ENCODE assay signal across 8 cellular contexts in genomic region chr7:99386584-99387238, GRCh38. TPM values are rescaled to one million over a fixed set of nuclear protein-coding genes. Genes with fewer than 3 reads are reported as not detected.
DNase-seq lines count a peak whose midpoint lies in the region; ATAC-seq and TF ChIP-seq lines count a peak whose summit lies in the region.

No MANE protein-coding gene starts in this region.

- intact Hi-C loops in esophagus squamous epithelium (cut with DNase I) = no loop called here
- intact Hi-C loops in body of pancreas (cut with DNase I) = no loop called here

- DNase-seq in AG08395 (ENCODE audit: low spot score) (peak; percentile 36), RPMI8226 (peak; percentile 55), erythroblast (lab: John Stamatoyannopoulos, UW) (peak; percentile 75 to 80), esophagus squamous epithelium (lab: John Stamatoyannopoulos, UW) (no peak), body of pancreas (no peak)

- WGBS in esophagus squamous epithelium, 2 donors = 87 to 93% methylated on average over 8 of the region's 9 CpGs
- 86 to 95% methylated on average over 5 to 9 of the region's 9 CpGs for WGBS in body of pancreas, 2 donors

- H3K36me3 ChIP-seq in esophagus squamous epithelium (peaks cover 11 to 64% (median 43%) of the 10 kb centered on the region in 3 donors), body of pancreas (replicated peaks in 1 of 2; ENCODE audit: insufficient read depth in 1 of 2, low read depth in 2 of 2) (peaks cover 0 to 2% of the 10 kb centered on the region in 2 donors)

- no peaks in the 10 kb centered on the region for H3K9me3 ChIP-seq in esophagus squamous epithelium
- H3K9me3 ChIP-seq in body of pancreas = no peaks in the 10 kb centered on the region

- H3K27ac ChIP-seq in esophagus squamous epithelium = no peak overlapping the region
- no peak overlapping the region for H3K27ac ChIP-seq in body of pancreas

- H3K27me3 ChIP-seq in esophagus squamous epithelium (no peaks in the 10 kb centered on the region), body of pancreas (no peaks in the 10 kb centered on the region)

- H3K4me3 ChIP-seq in esophagus squamous epithelium = no peak overlapping the region
- no peak overlapping the region for H3K4me3 ChIP-seq in body of pancreas

- TF ChIP-seq POLR2A in erythroblast (IDR thresholded peaks at IDR 0.05; ENCODE audit: low read length) (no peak), esophagus squamous epithelium (IDR thresholded peaks at IDR 0.05) (no peak), body of pancreas (IDR thresholded peaks at IDR 0.05) (no peak)

- TF ChIP-seq CTCF in GM12874 (IDR thresholded peaks at IDR 0.05; ENCODE audit: insufficient read depth, low read depth, low read length) = peak; percentile 36; the same call in 1 of the 2 replicates
- TF ChIP-seq CTCF in esophagus squamous epithelium (IDR thresholded peaks at IDR 0.05) = peak in 3 of 6 experiments; percentile 20 to 30 (median 21)
- peak in 1 of 7 experiments; percentile 19 for TF ChIP-seq CTCF in body of pancreas (IDR thresholded peaks at IDR 0.05)

- ATAC-seq in GM18519 (IDR thresholded peaks at IDR 0.05; ENCODE audit: low FRiP score, unreplicated experiment) (no peak), HG02852 (IDR thresholded peaks at IDR 0.05; ENCODE audit: unreplicated experiment) (no peak), body of pancreas (no peak)

- H3K4me1 ChIP-seq in esophagus squamous epithelium (peaks cover 0 to 10% (median under 1%) of the 10 kb centered on the region in 3 donors), body of pancreas (no peaks in the 10 kb centered on the region)

RNA-seq across cellular contexts. Expression of gene ARPC1B, which starts 12.2 kb away (rescaled TPM):
- total RNA-seq in esophagus squamous epithelium = 100 to 1,000 TPM in 3 of 4 donors, 10 to 100 TPM in 1; 27.9 to 166 (median 128) TPM
- total RNA-seq in body of pancreas = 100 to 1,000 TPM in 1 of 2 donors, 10 to 100 TPM in 1; 60.0 to 131 TPM

RNA-seq across cellular contexts. Expression of gene PDAP1, which starts 21.7 kb away (rescaled TPM):
- 100 to 1,000 TPM in 2 of 4 donors, 10 to 100 TPM in 2; 79.2 to 120 (median 98.3) TPM for total RNA-seq in esophagus squamous epithelium
- total RNA-seq in body of pancreas = 10 to 100 TPM; 22.7 to 52.4 TPM

RNA-seq across cellular contexts. Expression of gene BUD31, which starts 22.1 kb away (rescaled TPM):
- total RNA-seq in esophagus squamous epithelium (10 to 100 TPM; 46.9 to 59.1 (median 55.9) TPM), body of pancreas (10 to 100 TPM; 29.6 to 31.6 TPM)

RNA-seq across cellular contexts. Expression of gene PTCD1, which starts 51.9 kb away (rescaled TPM):
- 10 to 100 TPM in 1 of 4 donors, 1 to 10 TPM in 3; 5.7 to 12.7 (median 6.6) TPM for total RNA-seq in esophagus squamous epithelium
- 1 to 10 TPM; 1.6 to 3.4 TPM for total RNA-seq in body of pancreas

RNA-seq across cellular contexts. Expression of gene CPSF4, which starts 52.0 kb away (rescaled TPM):
- total RNA-seq in esophagus squamous epithelium = 10 to 100 TPM; 15.1 to 29.2 (median 19.4) TPM
- 10 to 100 TPM; 24.4 to 31.1 TPM for total RNA-seq in body of pancreas

Comparison
In these comparisons a context has a peak if more than half of its experiments do, and no peak if none do; other contexts are left out.
1. DNase-seq: peak in AG08395 (single experiment), RPMI8226 (single experiment) and erythroblast (2 of 2); none in esophagus squamous epithelium (single experiment) and body of pancreas (0 of 4).